Comparison of ENCODE assay signal across 15 cellular contexts in genomic region chr17:58968662-58969061, GRCh38.
DNase-seq lines count a peak whose midpoint lies in the region; ATAC-seq, FAIRE-seq and TF ChIP-seq lines count a peak whose summit lies in the region.
"Had no signal": no experiment of that assay in that cellular context is flagged by ENCODE, and none has a peak within 500 bp of the region (broad histone marks: within the 10 kb centered on the region; RNA-seq: fewer than 3 reads in every experiment).

No MANE protein-coding gene starts in this region.

- TF ChIP-seq POLR2A in heart left ventricle (IDR thresholded peaks at IDR 0.05): no peak

- WGBS in right cardiac atrium: 77% methylated on average over 3 of the region's 3 CpGs
- WGBS in heart left ventricle, 4 donors: 83 to 96% (median 87%) methylated on average over 3 of the region's 3 CpGs

- H3K4me1 ChIP-seq in right cardiac atrium (ENCODE audit: control insufficient read depth, insufficient read depth, low read length) (peaks cover 2% of the 10 kb centered on the region), heart left ventricle (no peaks in the 10 kb centered on the region)

- FAIRE-seq in urothelium cell line (lab: Jason Lieb, UNC): peak; percentile 59

- CTCF ChIA-PET in activated CD8-positive, alpha-beta memory T cell treated with anti-CD3 and anti-CD28 coated beads, Interleukin-2, amount 10 ng/mL, durations not matched to agents 7 days and 5 days (lab: Charles Lee): interaction anchor here (1.4 to 1.5 kb wide), 2 partner anchors 8 to 36 kb away, joined by 3 read pairs; no protein-coding TSS in a partner anchor

- H3K27me3 ChIP-seq in right cardiac atrium (ENCODE audit: control insufficient read depth, insufficient read depth) (no peaks in the 10 kb centered on the region), heart left ventricle (no peaks in the 10 kb centered on the region)
- H3K27me3 ChIP-seq: upper lobe of left lung had no signal

- no peaks in the 10 kb centered on the region for H3K36me3 Mint-ChIP-seq in activated CD8-positive, alpha-beta memory T cell treated with anti-CD3 and anti-CD28 coated beads, Interleukin-2, amount 10 ng/mL, durations not matched to agents 7 days and 5 days

- H3K4me3 ChIP-seq in fibroblast of villous mesenchyme (ENCODE audit: low read depth, low read length) (no peak overlapping the region), right cardiac atrium (ENCODE audit: low read length) (no peak overlapping the region), heart left ventricle (no peak overlapping the region)
- H3K4me3 ChIP-seq: mucosa of descending colon, upper lobe of left lung had no signal

- peaks cover 11% of the 10 kb centered on the region for H3K4me1 Mint-ChIP-seq in activated CD8-positive, alpha-beta memory T cell treated with anti-CD3 and anti-CD28 coated beads, Interleukin-2, amount 10 ng/mL, durations not matched to agents 7 days and 5 days

- TF ChIP-seq CTCF in fibroblast of villous mesenchyme (IDR thresholded peaks at IDR 0.05; ENCODE audit: insufficient read depth, low read depth, low read length): no peak
- no peak for TF ChIP-seq CTCF in heart left ventricle (IDR thresholded peaks at IDR 0.05)

- H3K36me3 ChIP-seq in heart left ventricle: no peaks in the 10 kb centered on the region
- H3K36me3 ChIP-seq: upper lobe of left lung had no signal

- H3K27ac ChIP-seq in right cardiac atrium (ENCODE audit: low read length) (no peak overlapping the region), heart left ventricle (no peak overlapping the region)
- H3K27ac ChIP-seq: upper lobe of left lung had no signal

- no peaks in the 10 kb centered on the region for H3K9me3 Mint-ChIP-seq in activated CD8-positive, alpha-beta memory T cell treated with anti-CD3 and anti-CD28 coated beads, Interleukin-2, amount 10 ng/mL, durations not matched to agents 7 days and 5 days (ENCODE audit: low read depth)

- peak; percentile 39 for ATAC-seq in activated CD8-positive, alpha-beta memory T cell treated with anti-CD3 and anti-CD28 coated beads, Interleukin-2, amount 10 ng/mL, durations not matched to agents 7 days and 5 days
- no peak for ATAC-seq in right cardiac atrium
- no peak for ATAC-seq in heart left ventricle
- ATAC-seq: mucosa of descending colon had no signal

- peak; percentile 68 for DNase-seq in activated CD8-positive, alpha-beta memory T cell treated with anti-CD3 and anti-CD28 coated beads, Interleukin-2, amount 10 ng/mL, durations not matched to agents 7 days and 5 days
- DNase-seq in activated CD8-positive, alpha-beta memory T cell treated with anti-CD3 and anti-CD28 coated beads, Interleukin-2, amount 50 U/mL, for 48 hours: no peak
- DNase-seq in RPMI7951 (ENCODE audit: low read depth) (peak; percentile 15), fibroblast of villous mesenchyme (ENCODE audit: low read depth) (peak; percentile 35), urothelium cell line (ENCODE audit: low spot score) (no peak), right cardiac atrium (no peak), heart left ventricle (no peak), NCI-H1092 treated with DMSO at 0.1 percent for 48 hours (lab: John Stamatoyannopoulos, UW) (no peak)
- DNase-seq: activated T-cell treated with anti-CD3 and anti-CD28 coated beads, Interleukin-2, amount 50 U/mL, for 48 hours; aorta; DMS 273 treated with DMSO at 0.1 percent for 48 hours; mucosa of descending colon; stimulated activated CD4-positive, alpha-beta T cell treated with anti-CD3 and anti-CD28 coated beads, Interleukin-1b, Interleukin-23, amount 100 ng/mL, for 48 hours; upper lobe of left lung had no signal

- H3K27ac Mint-ChIP-seq in activated CD8-positive, alpha-beta memory T cell treated with anti-CD3 and anti-CD28 coated beads, Interleukin-2, amount 10 ng/mL, durations not matched to agents 7 days and 5 days: no peak overlapping the region
- H3K27ac Mint-ChIP-seq: progenitor cell of endocrine pancreas had no signal

- no peaks in the 10 kb centered on the region for H3K9me3 ChIP-seq in right cardiac atrium (ENCODE audit: control insufficient read depth, low read length)
- no peaks in the 10 kb centered on the region for H3K9me3 ChIP-seq in heart left ventricle
- H3K9me3 ChIP-seq: mucosa of descending colon, upper lobe of left lung had no signal

- intact Hi-C loops in right cardiac atrium (cut with DNase I) (loop anchor here in 1 of 4 donors (10.0 kb wide), 1 partner anchor 224 kb away; no protein-coding TSS in a partner anchor), heart left ventricle (cut with DNase I) (no loop called here)

- H3K27me3 Mint-ChIP-seq in activated CD8-positive, alpha-beta memory T cell treated with anti-CD3 and anti-CD28 coated beads, Interleukin-2, amount 10 ng/mL, durations not matched to agents 7 days and 5 days: peaks cover 11% of the 10 kb centered on the region
- H3K27me3 Mint-ChIP-seq: progenitor cell of endocrine pancreas had no signal

- no peak overlapping the region for H3K4me3 Mint-ChIP-seq in activated CD8-positive, alpha-beta memory T cell treated with anti-CD3 and anti-CD28 coated beads, Interleukin-2, amount 10 ng/mL, durations not matched to agents 7 days and 5 days

Comparison
In these comparisons a context has a peak if more than half of its experiments do, and no peak if none do; other contexts are left out.
1. DNase-seq: peak in activated CD8-positive, alpha-beta memory T cell treated with anti-CD3 and anti-CD28 coated beads, Interleukin-2, amount 10 ng/mL, durations not matched to agents 7 days and 5 days (single experiment), RPMI7951 (single experiment) and fibroblast of villous mesenchyme (single experiment); none in activated CD8-positive, alpha-beta memory T cell treated with anti-CD3 and anti-CD28 coated beads, Interleukin-2, amount 50 U/mL, for 48 hours (single experiment), urothelium cell line (single experiment), right cardiac atrium (0 of 3), heart left ventricle (0 of 5) and NCI-H1092 treated with DMSO at 0.1 percent for 48 hours (single experiment).